In the genomic region with DNA sequence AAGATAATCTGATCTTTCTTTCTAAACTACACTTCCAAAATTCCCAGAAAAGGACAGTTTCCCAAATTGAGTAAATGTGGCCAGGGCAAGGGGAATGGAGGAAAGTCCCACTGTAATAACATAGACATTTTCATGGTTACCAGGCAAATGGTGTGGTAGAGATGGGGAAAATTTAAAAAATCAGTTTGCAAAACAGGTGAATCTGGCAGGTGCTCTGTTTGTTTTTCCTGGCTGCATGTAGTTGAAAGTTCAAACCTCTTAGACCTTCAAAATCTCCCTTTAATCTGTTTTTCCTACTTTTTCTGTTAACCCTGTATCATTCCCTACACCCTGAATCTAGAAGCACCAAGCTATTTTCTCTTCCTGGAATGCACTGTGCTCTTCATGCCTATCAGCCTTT, we compare ENCODE assay signal across 23 cellular contexts.
"Had no signal": no experiment of that assay in that cellular context is flagged by ENCODE, and none has a peak within 500 bp of the region (broad histone marks: within the 10 kb centered on the region; RNA-seq: fewer than 3 reads in every experiment).

No MANE protein-coding gene starts in this region.

- H3K27me3 Mint-ChIP-seq: stimulated activated naive CD8-positive, alpha-beta T cell treated with anti-CD3 and anti-CD28 coated beads, Interleukin-15, amount 100 ng/mL, for 72 hours had no signal

- H3K36me3 Mint-ChIP-seq: mesothelial cell of epicardium; naive thymus-derived CD4-positive, alpha-beta T cell had no signal

- H3K9me3 ChIP-seq: mucosa of descending colon, ovary, right lobe of liver, suprapubic skin, transverse colon had no signal

- H3K9me3 Mint-ChIP-seq: mesothelial cell of epicardium; naive thymus-derived CD4-positive, alpha-beta T cell; nephron; stimulated activated naive CD8-positive, alpha-beta T cell treated with anti-CD3 and anti-CD28 coated beads, Interleukin-15, amount 100 ng/mL, for 72 hours had no signal

- H3K36me3 ChIP-seq: ovary, right lobe of liver, suprapubic skin, transverse colon had no signal

- ATAC-seq: left lobe of liver; mucosa of descending colon; naive thymus-derived CD4-positive, alpha-beta T cell; right lobe of liver; stimulated activated naive CD8-positive, alpha-beta T cell treated with anti-CD3 and anti-CD28 coated beads, Interleukin-15, amount 100 ng/mL, for 72 hours had no signal

- H3K27ac Mint-ChIP-seq: mesothelial cell of epicardium; nephron; stimulated activated naive CD8-positive, alpha-beta T cell treated with anti-CD3 and anti-CD28 coated beads, Interleukin-15, amount 100 ng/mL, for 72 hours had no signal

- H3K27ac ChIP-seq: dorsolateral prefrontal cortex, ovary, suprapubic skin, transverse colon had no signal

- DNase-seq: dorsolateral prefrontal cortex; effector CD4-positive, alpha-beta T cell; head of caudate nucleus; kidney; mesenchymal stem cell; mucosa of descending colon; naive thymus-derived CD4-positive, alpha-beta T cell; occipital lobe; ovary; retina; right lobe of liver; small intestine; stimulated activated CD4-positive, alpha-beta T cell treated with anti-CD3 and anti-CD28 coated beads, Interleukin-15, amount 100 ng/mL, for 24 hours; stimulated activated CD4-positive, alpha-beta T cell treated with anti-CD3 and anti-CD28 coated beads, Interleukin-2, amount 100 ng/mL, for 48 hours; stimulated activated naive CD4-positive, alpha-beta T cell; stimulated activated naive CD8-positive, alpha-beta T cell treated with anti-CD3 and anti-CD28 coated beads, Interleukin-15, amount 100 ng/mL, for 72 hours; transverse colon had no signal

- FAIRE-seq: colon, frontal cortex, kidney, small intestine had no signal

- H3K27me3 ChIP-seq: dorsolateral prefrontal cortex, ovary, right lobe of liver, suprapubic skin, transverse colon had no signal

- H3K4me3 ChIP-seq: dorsolateral prefrontal cortex, mucosa of descending colon, ovary, right lobe of liver, suprapubic skin, transverse colon had no signal

- H3K4me3 Mint-ChIP-seq: mesothelial cell of epicardium had no signal
